In genomic region chr2:28895189-28895893, GRCh38 we compare ENCODE assay signal across 8 cellular contexts. TPM values are rescaled to one million over a fixed set of nuclear protein-coding genes. Genes with fewer than 3 reads are reported as not detected.
DNase-seq lines count a peak whose midpoint lies in the region; ATAC-seq and TF ChIP-seq lines count a peak whose summit lies in the region.

No MANE protein-coding gene starts in this region.

- peak overlapping the region; percentile 99 for H3K27ac Mint-ChIP-seq in activated naive CD8-positive, alpha-beta T cell
- peak overlapping the region; percentile 96 for H3K27ac Mint-ChIP-seq in progenitor cell of endocrine pancreas

- H3K36me3 Mint-ChIP-seq in activated naive CD8-positive, alpha-beta T cell, result peaks cover 12% of the 10 kb centered on the region
- no peaks in the 10 kb centered on the region for H3K36me3 Mint-ChIP-seq in progenitor cell of endocrine pancreas (ENCODE audit: insufficient read depth)

- peak overlapping the region; percentile 99 for H3K4me3 Mint-ChIP-seq in activated naive CD8-positive, alpha-beta T cell
- peak overlapping the region; percentile 84 for H3K4me3 Mint-ChIP-seq in progenitor cell of endocrine pancreas (ENCODE audit: low read depth)

- no peak for TF ChIP-seq CTCF in progenitor cell of endocrine pancreas (IDR thresholded peaks at IDR 0.05; ENCODE audit: unreplicated experiment)

- intact Hi-C loops in cardiac septum (cut with DNase I), result loop anchor here (10.0 kb wide), 3 partner anchors 141 to 331 kb away; partner anchors contain the start of gene PPP1CB

- H3K27me3 Mint-ChIP-seq in activated naive CD8-positive, alpha-beta T cell, result no peaks in the 10 kb centered on the region
- peaks cover 4% of the 10 kb centered on the region for H3K27me3 Mint-ChIP-seq in progenitor cell of endocrine pancreas

- DNase-seq in NCI-H146 (lab: John Stamatoyannopoulos, UW) (peak; percentile 44), NCI-H146 treated with DMSO at 0.1 percent for 48 hours (lab: John Stamatoyannopoulos, UW; ENCODE audit: unreplicated experiment) (no peak), RPMI7951 (ENCODE audit: low read depth) (peak; percentile 26), cardiac septum (ENCODE audit: low spot score) (peak; percentile 75), progenitor cell of endocrine pancreas (ENCODE audit: low spot score, unreplicated experiment) (no peak), 8988T (no peak)

- peak; percentile 25 for ATAC-seq in HG03095 (IDR thresholded peaks at IDR 0.05; ENCODE audit: unreplicated experiment)

- no peaks in the 10 kb centered on the region for H3K9me3 Mint-ChIP-seq in activated naive CD8-positive, alpha-beta T cell (ENCODE audit: low read depth)
- no peaks in the 10 kb centered on the region for H3K9me3 Mint-ChIP-seq in progenitor cell of endocrine pancreas (ENCODE audit: low read depth)

- peaks cover 37% of the 10 kb centered on the region for H3K4me1 Mint-ChIP-seq in activated naive CD8-positive, alpha-beta T cell (ENCODE audit: low read depth)
- peaks cover 29% of the 10 kb centered on the region for H3K4me1 Mint-ChIP-seq in progenitor cell of endocrine pancreas (ENCODE audit: low read depth)

RNA-seq across cellular contexts. Expression of gene WDR43, which starts 0.9 kb away (rescaled TPM):
- total RNA-seq in RPMI7951 (2014; rRNA removed; shearing (Covaris generic)), result 42.5 and 49.0 TPM in 2 replicates
- 25.9 TPM for total RNA-seq in cardiac septum
- 57.2 and 60.7 TPM in 2 replicates for total RNA-seq in progenitor cell of endocrine pancreas

RNA-seq across cellular contexts. Expression of gene TRMT61B, which starts 25.2 kb away (rescaled TPM):
- 14.5 and 29.2 TPM in 2 replicates for total RNA-seq in RPMI7951 (2014; rRNA removed; shearing (Covaris generic))
- total RNA-seq in cardiac septum, result 18.2 TPM
- 22.6 and 26.0 TPM in 2 replicates for total RNA-seq in progenitor cell of endocrine pancreas

Comparison
In these comparisons a context has a peak if more than half of its experiments do, and no peak if none do; other contexts are left out.
1. DNase-seq: peak in NCI-H146 (single experiment), RPMI7951 (single experiment) and cardiac septum (single experiment); none in NCI-H146 treated with DMSO at 0.1 percent for 48 hours (single experiment), progenitor cell of endocrine pancreas (single experiment) and 8988T (single experiment).